32 cellular contexts compared by ENCODE assay signal in genomic region chr6:91271807-91272206, GRCh38.
"Had no signal": no experiment of that assay in that cellular context is flagged by ENCODE, and none has a peak within 500 bp of the region (broad histone marks: within the 10 kb centered on the region; RNA-seq: fewer than 3 reads in every experiment).

No MANE protein-coding gene starts in this region.

- H3K9me3 Mint-ChIP-seq: activated CD4-positive, alpha-beta memory T cell treated with anti-CD3 and anti-CD28 coated beads for 36 hours; activated T-cell treated with anti-CD3 and anti-CD28 coated beads, Interleukin-2, amount 50 U/mL, for 24 hours; activated T-helper 2 cell treated with anti-CD3 and anti-CD28 coated beads, Interferon-gamma antibody, Interleukin-2, Interleukin-4, amounts not matched to agents 10 μg/mL and 5 μg/mL and 100 μg/mL, durations not matched to agents 14 hours and 24 hours and 36 hours had no signal

- H3K4me1 ChIP-seq: adrenal gland, body of pancreas, breast epithelium had no signal

- H3K27ac ChIP-seq: adrenal gland, body of pancreas, brain microvascular endothelial cell, breast epithelium, VCaP had no signal

- H3K4me3 ChIP-seq: adrenal gland, body of pancreas, breast epithelium had no signal

- H3K4me1 Mint-ChIP-seq: activated B cell treated with CpG ODN at 0.5 μM for 24 hours; activated CD4-positive, alpha-beta T cell treated with anti-CD3 and anti-CD28 coated beads, Interleukin-2, amount 10 ng/mL, durations not matched to agents 24 days and 14 days; activated CD8-positive, alpha-beta memory T cell treated with anti-CD3 and anti-CD28 coated beads, Interleukin-2, amount 10 ng/mL, durations not matched to agents 7 days and 5 days; activated naive CD8-positive, alpha-beta T cell treated with anti-CD3 and anti-CD28 coated beads for 36 hours had no signal

- H3K27ac Mint-ChIP-seq: activated B cell treated with CpG ODN at 0.5 μM for 24 hours; activated CD4-positive, alpha-beta memory T cell treated with anti-CD3 and anti-CD28 coated beads for 36 hours; activated CD4-positive, alpha-beta T cell treated with anti-CD3 and anti-CD28 coated beads, Interleukin-2, amount 10 ng/mL, durations not matched to agents 24 days and 14 days; activated CD8-positive, alpha-beta memory T cell treated with anti-CD3 and anti-CD28 coated beads, Interleukin-2, amount 10 ng/mL, durations not matched to agents 7 days and 5 days; activated CD8-positive, alpha-beta T cell treated with anti-CD3 and anti-CD28 coated beads, Interleukin-2, amount 10 ng/mL, durations not matched to agents 7 days and 5 days; activated naive CD4-positive, alpha-beta T cell treated with anti-CD3 and anti-CD28 coated beads for 36 hours; activated naive CD4-positive, alpha-beta T cell treated with anti-CD3 and anti-CD28 coated beads, Interleukin-2, amount 50 U/mL, for 72 hours; activated naive CD8-positive, alpha-beta T cell treated with anti-CD3 and anti-CD28 coated beads for 36 hours; activated T-cell treated with anti-CD3 and anti-CD28 coated beads, Interleukin-2, amount 50 U/mL, for 24 hours; activated T-helper 2 cell treated with anti-CD3 and anti-CD28 coated beads, Interferon-gamma antibody, Interleukin-2, Interleukin-4, amounts not matched to agents 10 μg/mL and 5 μg/mL and 100 μg/mL, durations not matched to agents 14 hours and 24 hours and 36 hours; T-helper 1 cell treated with Interleukin-12 subunit alpha and Interleukin-12 subunit beta and Interleukin-4 antibody, amounts not matched to agents 30 μg/mL and 1 μg/mL, for 36 hours; T-helper 2 cell treated with Interferon-gamma antibody and Interleukin-4, amounts not matched to agents 5 μg/mL and 100 μg/mL, for 36 hours had no signal

- DNase-seq: activated B cell treated with CpG ODN at 0.5 μM for 24 hours; activated CD4-positive, alpha-beta memory T cell treated with anti-CD3 and anti-CD28 coated beads for 36 hours; activated CD4-positive, alpha-beta T cell treated with anti-CD3 and anti-CD28 coated beads for 4 hours; activated CD4-positive, alpha-beta T cell treated with anti-CD3 and anti-CD28 coated beads, Interleukin-2, amount 10 ng/mL, durations not matched to agents 24 days and 14 days; activated CD4-positive, alpha-beta T cell treated with anti-CD3 and anti-CD28 coated beads, Interleukin-2, amount 50 U/mL, for 1 hour; activated CD4-positive, alpha-beta T cell treated with anti-CD3 and anti-CD28 coated beads, Interleukin-2, amount 50 U/mL, for 4 hours; activated CD4-positive, CD25-positive, alpha-beta regulatory T cell treated with anti-CD3 and anti-CD28 coated beads, Interleukin-2, amount 50 U/mL, for 72 hours; activated CD8-positive, alpha-beta memory T cell treated with anti-CD3 and anti-CD28 coated beads for 24 hours; activated CD8-positive, alpha-beta memory T cell treated with anti-CD3 and anti-CD28 coated beads, Interleukin-2, amount 10 ng/mL, durations not matched to agents 7 days and 5 days; activated CD8-positive, alpha-beta memory T cell treated with anti-CD3 and anti-CD28 coated beads, Interleukin-2, amount 50 U/mL, for 48 hours; activated CD8-positive, alpha-beta T cell treated with anti-CD3 and anti-CD28 coated beads, Interleukin-2, amount 10 ng/mL, durations not matched to agents 7 days and 5 days; activated effector memory CD4-positive, alpha-beta T cell treated with Interleukin-2 at 50 U/mL for 16 hours; activated gamma-delta T cell; activated naive CD4-positive, alpha-beta T cell treated with anti-CD3 and anti-CD28 coated beads for 36 hours; activated naive CD4-positive, alpha-beta T cell treated with anti-CD3 and anti-CD28 coated beads, Interleukin-2, amount 50 U/mL, for 16 hours; activated naive CD8-positive, alpha-beta T cell treated with anti-CD3 and anti-CD28 coated beads for 36 hours; activated T-cell treated with anti-CD3 and anti-CD28 coated beads, Interleukin-2, amount 50 U/mL, for 24 hours; activated T-cell treated with anti-CD3 and anti-CD28 coated beads, Interleukin-2, amount 50 U/mL, for 48 hours; adrenal gland; amniotic stem cell; body of pancreas; brain microvascular endothelial cell; central memory CD4-positive, alpha-beta T cell; T-helper 1 cell; T-helper 2 cell; T-helper 9 cell had no signal

- H3K27me3 Mint-ChIP-seq: activated B cell treated with CpG ODN at 0.5 μM for 24 hours; activated CD4-positive, alpha-beta memory T cell treated with anti-CD3 and anti-CD28 coated beads for 36 hours; activated CD4-positive, alpha-beta T cell treated with anti-CD3 and anti-CD28 coated beads, Interleukin-2, amount 10 ng/mL, durations not matched to agents 24 days and 14 days; activated CD8-positive, alpha-beta memory T cell treated with anti-CD3 and anti-CD28 coated beads, Interleukin-2, amount 10 ng/mL, durations not matched to agents 7 days and 5 days; activated naive CD8-positive, alpha-beta T cell treated with anti-CD3 and anti-CD28 coated beads for 36 hours; activated T-cell treated with anti-CD3 and anti-CD28 coated beads, Interleukin-2, amount 50 U/mL, for 24 hours had no signal

- ATAC-seq: activated CD8-positive, alpha-beta memory T cell treated with anti-CD3 and anti-CD28 coated beads, Interleukin-2, amount 10 ng/mL, durations not matched to agents 7 days and 5 days; activated CD8-positive, alpha-beta T cell treated with anti-CD3 and anti-CD28 coated beads, Interleukin-2, amount 10 ng/mL, durations not matched to agents 7 days and 5 days; activated naive CD4-positive, alpha-beta T cell treated with anti-CD3 and anti-CD28 coated beads, Interleukin-2, amount 50 U/mL, for 72 hours; body of pancreas had no signal

- H3K27me3 ChIP-seq: adrenal gland, body of pancreas, brain microvascular endothelial cell, breast epithelium had no signal

- H3K4me3 Mint-ChIP-seq: activated B cell treated with CpG ODN at 0.5 μM for 24 hours; activated CD4-positive, alpha-beta memory T cell treated with anti-CD3 and anti-CD28 coated beads for 36 hours; activated CD4-positive, alpha-beta T cell treated with anti-CD3 and anti-CD28 coated beads, Interleukin-2, amount 10 ng/mL, durations not matched to agents 24 days and 14 days; activated CD8-positive, alpha-beta memory T cell treated with anti-CD3 and anti-CD28 coated beads, Interleukin-2, amount 10 ng/mL, durations not matched to agents 7 days and 5 days; activated CD8-positive, alpha-beta T cell treated with anti-CD3 and anti-CD28 coated beads, Interleukin-2, amount 10 ng/mL, durations not matched to agents 7 days and 5 days; activated naive CD4-positive, alpha-beta T cell treated with anti-CD3 and anti-CD28 coated beads for 36 hours; activated naive CD8-positive, alpha-beta T cell treated with anti-CD3 and anti-CD28 coated beads for 36 hours; activated T-cell treated with anti-CD3 and anti-CD28 coated beads, Interleukin-2, amount 50 U/mL, for 24 hours; T-helper 1 cell treated with Interleukin-12 subunit alpha and Interleukin-12 subunit beta and Interleukin-4 antibody, amounts not matched to agents 30 μg/mL and 1 μg/mL, for 36 hours; T-helper 2 cell treated with Interferon-gamma antibody and Interleukin-4, amounts not matched to agents 5 μg/mL and 100 μg/mL, for 36 hours had no signal

- H3K9me3 ChIP-seq: adrenal gland, body of pancreas had no signal

- H3K36me3 ChIP-seq: adrenal gland, brain microvascular endothelial cell, breast epithelium had no signal

- H3K36me3 Mint-ChIP-seq: activated CD4-positive, alpha-beta memory T cell treated with anti-CD3 and anti-CD28 coated beads for 36 hours; activated CD8-positive, alpha-beta memory T cell treated with anti-CD3 and anti-CD28 coated beads, Interleukin-2, amount 10 ng/mL, durations not matched to agents 7 days and 5 days; activated naive CD4-positive, alpha-beta T cell treated with anti-CD3 and anti-CD28 coated beads, Interleukin-2, amount 50 U/mL, for 72 hours; activated naive CD8-positive, alpha-beta T cell treated with anti-CD3 and anti-CD28 coated beads for 36 hours had no signal
